ENCODE assay signal across 1 cellular context in genomic region chr10:42367532-42368230, GRCh38.
TF ChIP-seq lines count a peak whose summit lies in the region.

No MANE protein-coding gene starts in this region.

TF ChIP-seq in WTC11, 78 proteins besides CTCF, POLR2A, EP300 and RAD21 (continued from another document):
- TF ChIP-seq MLX (CRISPR knock-in tag; IDR thresholded peaks at IDR 0.05) = no peak
- no peak for TF ChIP-seq PREB (CRISPR knock-in tag; IDR thresholded peaks at IDR 0.05; ENCODE audit: borderline replicate concordance)
- TF ChIP-seq E2F4 (CRISPR knock-in tag; IDR thresholded peaks at IDR 0.05; ENCODE audit: borderline replicate concordance, low read depth) = no peak
